14 cellular contexts compared by ENCODE assay signal in genomic region chr4:108902769-108903168, GRCh38.
DNase-seq lines count a peak whose midpoint lies in the region; ATAC-seq and TF ChIP-seq lines count a peak whose summit lies in the region.
"Had no signal": no experiment of that assay in that cellular context is flagged by ENCODE, and none has a peak within 500 bp of the region (broad histone marks: within the 10 kb centered on the region; RNA-seq: fewer than 3 reads in every experiment).

No MANE protein-coding gene starts in this region.

- DNase-seq in epidermal melanocyte (ENCODE audit: insufficient read length, low spot score) (peak; percentile 40), NCI-H2171 treated with DMSO at 0.1 percent for 48 hours (lab: John Stamatoyannopoulos, UW) (no peak), esophagus squamous epithelium (lab: John Stamatoyannopoulos, UW) (no peak), T-helper 1 cell (no peak)
- DNase-seq: activated naive CD4-positive, alpha-beta T cell treated with Interleukin-2 at 50 U/mL for 16 hours; effector CD8-positive, alpha-beta T cell; foreskin fibroblast; mesenchymal stem cell; NCI-H2171; stimulated activated naive CD4-positive, alpha-beta T cell had no signal

- H3K4me3 ChIP-seq in esophagus squamous epithelium: no peak overlapping the region

- no peaks in the 10 kb centered on the region for H3K27me3 ChIP-seq in esophagus squamous epithelium

- intact Hi-C loops in esophagus squamous epithelium (cut with DNase I): no loop called here

- 39 to 53% methylated on average over 3 of the region's 3 CpGs for WGBS in esophagus squamous epithelium, 2 donors

- no peak for TF ChIP-seq POLR2A in esophagus squamous epithelium (IDR thresholded peaks at IDR 0.05)

- TF ChIP-seq CTCF in esophagus squamous epithelium (IDR thresholded peaks at IDR 0.05): no peak

- H3K27ac ChIP-seq in esophagus squamous epithelium: no peak overlapping the region

- H3K4me1 ChIP-seq in esophagus squamous epithelium: no peaks in the 10 kb centered on the region

- H3K9me3 ChIP-seq in esophagus squamous epithelium: no peaks in the 10 kb centered on the region

- H3K36me3 ChIP-seq in esophagus squamous epithelium: no peaks in the 10 kb centered on the region

- ATAC-seq in GM19023 (IDR thresholded peaks at IDR 0.05; ENCODE audit: unreplicated experiment): peak; percentile 67
- peak; percentile 90 for ATAC-seq in GM21786 (IDR thresholded peaks at IDR 0.05; ENCODE audit: unreplicated experiment)
- ATAC-seq in HG03280 (IDR thresholded peaks at IDR 0.05; ENCODE audit: unreplicated experiment): peak; percentile 90
- ATAC-seq: HCT116 had no signal
